In genomic region chr1:236930503-236930902, GRCh38 we compare ENCODE assay signal across 36 cellular contexts.
"Had no signal": no experiment of that assay in that cellular context is flagged by ENCODE, and none has a peak within 500 bp of the region (broad histone marks: within the 10 kb centered on the region; RNA-seq: fewer than 3 reads in every experiment).

No MANE protein-coding gene starts in this region.

- H3K27me3 ChIP-seq: MG63 had no signal

- H3K36me3 ChIP-seq: MG63 had no signal

- H3K9me3 ChIP-seq: MG63 had no signal

- DNase-seq: Karpas-422, Kasumi-1, MG63, MM.1S, MV-4-11, NCI-H1048, NCI-H1092, NCI-H1092 treated with DMSO at 0.1 percent for 48 hours, NCI-H1105, NCI-H1105 treated with DMSO at 0.1 percent for 48 hours, NCI-H1417, NCI-H1417 treated with DMSO at 0.1 percent for 48 hours, NCI-H1436, NCI-H1436 treated with DMSO at 0.1 percent for 48 hours, NCI-H146, NCI-H1694, NCI-H1694 treated with DMSO at 0.1 percent for 48 hours, NCI-H187, NCI-H187 treated with DMSO at 0.1 percent for 48 hours, NCI-H1930, NCI-H2029, NCI-H2029 treated with DMSO at 0.1 percent for 48 hours, NCI-H2081, NCI-H2081 treated with DMSO at 0.1 percent for 48 hours, NCI-H2107, NCI-H2171, NCI-H2171 treated with DMSO at 0.1 percent for 48 hours, NCI-H2227 treated with DMSO at 0.1 percent for 48 hours, NCI-H226, NCI-H345, NCI-H446, NCI-H446 treated with DMSO at 0.1 percent for 48 hours, NCI-H510A, NCI-H510A treated with DMSO at 0.1 percent for 48 hours, NCI-H524, NCI-H524 treated with DMSO at 0.1 percent for 48 hours had no signal

- H3K4me3 ChIP-seq: MG63 had no signal
